ENCODE assay signal across 26 cellular contexts in the genomic region with DNA sequence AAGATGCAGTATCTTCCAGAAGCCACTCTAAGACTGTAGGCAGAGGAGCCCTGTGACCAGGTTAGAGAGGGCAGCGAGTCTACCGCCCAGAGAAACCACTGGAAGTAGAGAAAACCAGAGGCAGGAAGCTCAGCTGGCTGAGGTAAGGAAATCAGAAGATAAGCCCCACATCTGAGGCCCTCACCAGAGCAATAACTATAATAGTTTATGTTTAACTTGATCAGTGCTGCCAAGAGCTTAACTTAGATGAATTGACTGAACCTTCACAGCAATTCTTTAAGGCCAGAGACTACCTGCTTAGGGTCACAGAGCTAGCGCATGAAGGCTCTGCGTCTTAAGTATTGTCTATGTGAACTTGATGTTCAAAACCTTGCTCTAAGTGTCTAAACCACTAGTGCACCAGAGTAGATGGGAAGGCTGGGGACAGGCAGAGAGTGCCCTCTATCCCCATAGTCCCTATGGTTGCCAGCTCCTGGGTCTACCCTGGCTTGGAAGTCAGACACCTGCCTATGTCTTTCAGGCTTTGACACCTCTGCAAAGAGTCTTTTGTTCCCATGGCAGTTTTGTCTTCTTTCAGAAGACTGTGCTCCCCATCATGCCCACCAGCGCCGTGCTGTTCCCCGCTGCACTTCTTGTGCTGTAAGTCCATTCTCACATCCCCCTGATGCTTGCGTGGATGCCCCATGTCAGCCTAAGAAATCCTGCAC.
"Had no signal": no experiment of that assay in that cellular context is flagged by ENCODE, and none has a peak within 500 bp of the region (broad histone marks: within the 10 kb centered on the region; RNA-seq: fewer than 3 reads in every experiment).

No MANE protein-coding gene starts in this region.

- H3K4me3 ChIP-seq: adrenal gland, body of pancreas, dorsolateral prefrontal cortex, gastrocnemius medialis, neural progenitor cell, spleen, suprapubic skin, tibial artery had no signal

- H2AFZ ChIP-seq: neural progenitor cell, parathyroid adenoma had no signal

- H3K27ac ChIP-seq: adrenal gland, body of pancreas, dorsolateral prefrontal cortex, gastrocnemius medialis, neural progenitor cell, parathyroid adenoma, spleen, suprapubic skin, tibial artery had no signal

- H3K9me3 ChIP-seq: adrenal gland, body of pancreas, gastrocnemius medialis, spleen, suprapubic skin, tibial artery had no signal

- H3K79me2 ChIP-seq: parathyroid adenoma had no signal

- ATAC-seq: body of pancreas; gastrocnemius medialis; naive thymus-derived CD8-positive, alpha-beta T cell; right cardiac atrium had no signal

- H3K27me3 ChIP-seq: adrenal gland, body of pancreas, dorsolateral prefrontal cortex, gastrocnemius medialis, neural progenitor cell, suprapubic skin, tibial artery had no signal

- H3K4me2 ChIP-seq: neural progenitor cell had no signal

- H3K36me3 ChIP-seq: adrenal gland, gastrocnemius medialis, neural progenitor cell, spleen, suprapubic skin, tibial artery had no signal

- DNase-seq: activated CD4-positive, alpha-beta T cell treated with anti-CD3 and anti-CD28 coated beads for 4 hours; activated CD4-positive, alpha-beta T cell treated with anti-CD3 and anti-CD28 coated beads, Interleukin-2, amount 50 U/mL, for 4 hours; activated CD4-positive, CD25-positive, alpha-beta regulatory T cell; activated effector memory CD4-positive, alpha-beta T cell treated with anti-CD3 and anti-CD28 coated beads, Interleukin-2, amount 50 U/mL, for 16 hours; activated naive CD4-positive, alpha-beta T cell treated with anti-CD3 and anti-CD28 coated beads for 36 hours; activated naive CD8-positive, alpha-beta T cell treated with anti-CD3 and anti-CD28 coated beads for 36 hours; adrenal gland; aorta; body of pancreas; dorsolateral prefrontal cortex; effector memory CD4-positive, alpha-beta T cell; erythroblast; gastrocnemius medialis; hippocampal formation; naive thymus-derived CD8-positive, alpha-beta T cell; occipital lobe; right cardiac atrium; spleen; stimulated activated naive CD4-positive, alpha-beta T cell; T1000; tibial artery had no signal

- H3K9ac ChIP-seq: neural progenitor cell, parathyroid adenoma had no signal

- FAIRE-seq: colon, keratinocyte had no signal

- H3K4me1 ChIP-seq: adrenal gland, gastrocnemius medialis, neural progenitor cell, parathyroid adenoma, spleen, suprapubic skin, tibial artery had no signal
